In genomic region chr5:114957384-114957783, GRCh38 we compare ENCODE assay signal across 24 cellular contexts.
DNase-seq lines count a peak whose midpoint lies in the region; ATAC-seq, FAIRE-seq and TF ChIP-seq lines count a peak whose summit lies in the region.
"Had no signal": no experiment of that assay in that cellular context is flagged by ENCODE, and none has a peak within 500 bp of the region (broad histone marks: within the 10 kb centered on the region; RNA-seq: fewer than 3 reads in every experiment).

No MANE protein-coding gene starts in this region.

- no peaks in the 10 kb centered on the region for H3K79me2 ChIP-seq in GM12878 (ENCODE audit: control insufficient read depth, insufficient read depth, low read length)
- H3K79me2 ChIP-seq: parathyroid adenoma had no signal

- H3K36me3 Mint-ChIP-seq in activated CD4-positive, alpha-beta memory T cell treated with anti-CD3 and anti-CD28 coated beads for 36 hours: no peaks in the 10 kb centered on the region

- RAD21 ChIA-PET in GM12878 (lab: Charles Lee; ENCODE audit: unreplicated experiment): no interaction called here

- BruUV-seq in GM12878 (replicated peaks; lab: Mats Ljungman, UMichigan): no TSS peak

- no peak overlapping the region for H3K4me2 ChIP-seq in GM12878 (ENCODE audit: control insufficient read depth, insufficient read depth)

- peak; percentile 48 for DNase-seq in GM12878 (ENCODE audit: low read depth, low spot score)
- DNase-seq in COR-L47 (lab: John Stamatoyannopoulos, UW): no peak
- DNase-seq in activated CD4-positive, alpha-beta memory T cell treated with anti-CD3 and anti-CD28 coated beads for 36 hours: no peak
- no peak for DNase-seq in psoas muscle
- DNase-seq in GDM1 (lab: John Stamatoyannopoulos, UW): no peak
- DNase-seq: ACHN, Caco-2, H7, islet precursor cell, mucosa of descending colon, NCI-H1092, NCI-H2171 treated with DMSO at 0.1 percent for 48 hours, SIG-M5 had no signal

- SMC1A ChIA-PET in GM12878 (lab: Charles Lee; ENCODE audit: uncharacterized antibody, unreplicated experiment): no interaction called here

- no peaks in the 10 kb centered on the region for H3K27me3 Mint-ChIP-seq in activated CD4-positive, alpha-beta memory T cell treated with anti-CD3 and anti-CD28 coated beads for 36 hours
- H3K27me3 Mint-ChIP-seq: stimulated activated naive CD8-positive, alpha-beta T cell treated with anti-CD3 and anti-CD28 coated beads, Interleukin-15, Interleukin-2, amounts not matched to agents 100 ng/mL and 50 ng/mL, for 24 hours had no signal

- in situ Hi-C loops in GM12878 (cut with MboI): no loop called here

- H3K9me3 Mint-ChIP-seq in activated CD4-positive, alpha-beta memory T cell treated with anti-CD3 and anti-CD28 coated beads for 36 hours: no peaks in the 10 kb centered on the region
- H3K9me3 Mint-ChIP-seq: activated T-helper 1 cell treated with anti-CD3 and anti-CD28 coated beads, Interleukin-12 subunit alpha, Interleukin-12 subunit beta, Interleukin-2, Interleukin-4 antibody, amounts not matched to agents 30 ng/mL and 10 ng/mL and 1 ng/mL, durations not matched to agents 14 hours and 24 hours and 36 hours; stimulated activated naive CD8-positive, alpha-beta T cell treated with anti-CD3 and anti-CD28 coated beads, Interleukin-15, Interleukin-2, amounts not matched to agents 100 ng/mL and 50 ng/mL, for 24 hours had no signal

- TF ChIP-seq CTCF in GM12878 (IDR thresholded peaks at IDR 0.05 in 2 of 3, conservative IDR thresholded peaks at IDR 0.05 in 1 of 3; ENCODE audit: control insufficient read depth in 2 of 3, extremely low read depth in 1 of 3, insufficient read depth in 1 of 3, low read depth in 3 of 3, low read length in 3 of 3): no peak
- TF ChIP-seq CTCF in psoas muscle (IDR thresholded peaks at IDR 0.05): no peak

- 1% methylated on average over 7 of the region's 7 CpGs for WGBS in GM12878 (ENCODE audit: insufficient coverage, insufficient replicate concordance, low lambda C conversion rate, missing lambda C conversion rate)
- WGBS in psoas muscle, 3 donors: 73 to 83% (median 80%) methylated on average over 7 of the region's 7 CpGs

- H3K9me3 ChIP-seq in GM12878 (replicated peaks; ENCODE audit: control insufficient read depth, insufficient read depth, low read length): no peaks in the 10 kb centered on the region; the same call in 1 of the 3 replicates
- no peaks in the 10 kb centered on the region for H3K9me3 ChIP-seq in psoas muscle
- H3K9me3 ChIP-seq: Caco-2, mucosa of descending colon had no signal

- H3K27me3 ChIP-seq in GM12878 (replicated peaks in 1 of 2; ENCODE audit: control insufficient read depth in 2 of 2, insufficient read depth in 2 of 2, low read length in 1 of 2): no peaks in the 10 kb centered on the region
- H3K27me3 ChIP-seq in psoas muscle (ENCODE audit: insufficient read depth in 3 of 3, low read length in 2 of 3): no peaks in the 10 kb centered on the region

- CTCF ChIA-PET in GM12878 (lab: Yijun Ruan, JAX): no interaction called here
- CTCF ChIA-PET in activated CD4-positive, alpha-beta memory T cell treated with anti-CD3 and anti-CD28 coated beads for 36 hours (lab: Charles Lee): no interaction called here

- H3K9ac ChIP-seq in GM12878 (ENCODE audit: control insufficient read depth, insufficient read depth, low read length): no peak overlapping the region
- H3K9ac ChIP-seq: parathyroid adenoma had no signal

- no peak overlapping the region for H2AFZ ChIP-seq in GM12878 (ENCODE audit: control insufficient read depth, low read depth, low read length)
- H2AFZ ChIP-seq: parathyroid adenoma had no signal

- H3K4me1 Mint-ChIP-seq in activated CD4-positive, alpha-beta memory T cell treated with anti-CD3 and anti-CD28 coated beads for 36 hours (ENCODE audit: low read depth): no peaks in the 10 kb centered on the region

- H3K4me1 ChIP-seq in GM12878 (ENCODE audit: control insufficient read depth, insufficient read depth, low read length) (no peaks in the 10 kb centered on the region), psoas muscle (no peaks in the 10 kb centered on the region)
- H3K4me1 ChIP-seq: Caco-2, parathyroid adenoma had no signal

- H3K4me3 Mint-ChIP-seq in activated CD4-positive, alpha-beta memory T cell treated with anti-CD3 and anti-CD28 coated beads for 36 hours: no peak overlapping the region
- H3K4me3 Mint-ChIP-seq: activated T-helper 1 cell treated with anti-CD3 and anti-CD28 coated beads, Interleukin-12 subunit alpha, Interleukin-12 subunit beta, Interleukin-2, Interleukin-4 antibody, amounts not matched to agents 30 ng/mL and 10 ng/mL and 1 ng/mL, durations not matched to agents 14 hours and 24 hours and 36 hours; stimulated activated naive CD8-positive, alpha-beta T cell treated with anti-CD3 and anti-CD28 coated beads, Interleukin-15, Interleukin-2, amounts not matched to agents 100 ng/mL and 50 ng/mL, for 24 hours had no signal

- no peak overlapping the region for H3K27ac Mint-ChIP-seq in activated CD4-positive, alpha-beta memory T cell treated with anti-CD3 and anti-CD28 coated beads for 36 hours
- H3K27ac Mint-ChIP-seq: activated T-helper 1 cell treated with anti-CD3 and anti-CD28 coated beads, Interleukin-12 subunit alpha, Interleukin-12 subunit beta, Interleukin-2, Interleukin-4 antibody, amounts not matched to agents 30 ng/mL and 10 ng/mL and 1 ng/mL, durations not matched to agents 14 hours and 24 hours and 36 hours; stimulated activated naive CD8-positive, alpha-beta T cell treated with anti-CD3 and anti-CD28 coated beads, Interleukin-15, Interleukin-2, amounts not matched to agents 100 ng/mL and 50 ng/mL, for 24 hours had no signal

- H3K36me3 ChIP-seq in GM12878 (ENCODE audit: control insufficient read depth in 2 of 2, insufficient read depth in 2 of 2, low read length in 1 of 2): no peaks in the 10 kb centered on the region
- H3K36me3 ChIP-seq in psoas muscle (ENCODE audit: insufficient read depth in 1 of 2, low read depth in 1 of 2): no peaks in the 10 kb centered on the region

- H4K20me1 ChIP-seq in GM12878 (ENCODE audit: control insufficient read depth, insufficient read depth): no peaks in the 10 kb centered on the region

- H3K4me3 ChIP-seq in GM12878 (no peak overlapping the region), psoas muscle (no peak overlapping the region)
- H3K4me3 ChIP-seq: mucosa of descending colon, skin epidermis had no signal

- H3K27ac ChIP-seq in GM12878 (ENCODE audit: control insufficient read depth, insufficient read depth) (no peak overlapping the region), psoas muscle (no peak overlapping the region)
- H3K27ac ChIP-seq: epithelial cell of prostate, parathyroid adenoma, skin epidermis had no signal

- no peak for TF ChIP-seq RAD21 in GM12878 (IDR thresholded peaks at IDR 0.05; ENCODE audit: insufficient read depth, low read depth, low read length)

- TF ChIP-seq POLR2A in GM12878 (IDR thresholded peaks at IDR 0.05; ENCODE audit: low read depth, low read length): no peak

- intact Hi-C loops in GM12878 (cut with micrococcal nuclease; ENCODE audit: unreplicated experiment) (no loop called here), psoas muscle (cut with DNase I) (no loop called here)
- intact Hi-C loops in activated CD4-positive, alpha-beta memory T cell treated with anti-CD3 and anti-CD28 coated beads for 36 hours (cut with micrococcal nuclease): no loop called here

- ATAC-seq in GM18499 (IDR thresholded peaks at IDR 0.05; ENCODE audit: insufficient read depth, unreplicated experiment): peak; percentile 80
- peak; percentile 43 for ATAC-seq in GM19463 (IDR thresholded peaks at IDR 0.05; ENCODE audit: unreplicated experiment)
- ATAC-seq in HG03025 (IDR thresholded peaks at IDR 0.05; ENCODE audit: low FRiP score, unreplicated experiment): peak; percentile 79
- ATAC-seq in GM12878: peak; percentile 79
- ATAC-seq in psoas muscle: no peak
- ATAC-seq: mucosa of descending colon had no signal

- FAIRE-seq in GM12878 (lab: Jason Lieb, UNC): no peak
- FAIRE-seq: colon, G401.6, urothelium cell line had no signal

- POLR2A ChIA-PET in GM12878 (lab: Charles Lee): no interaction called here
- POLR2A ChIA-PET in activated CD4-positive, alpha-beta memory T cell treated with anti-CD3 and anti-CD28 coated beads for 36 hours (lab: Charles Lee): no interaction called here

- no peak for TF ChIP-seq EP300 in GM12878 (IDR thresholded peaks at IDR 0.05; ENCODE audit: borderline replicate concordance in 1 of 2, control insufficient read depth in 1 of 2, low read depth in 2 of 2, low read length in 2 of 2)

TF ChIP-seq in GM12878, 131 proteins besides CTCF, POLR2A, EP300 and RAD21 (continues in another document):
- TF ChIP-seq NKRF (conservative IDR thresholded peaks at IDR 0.05) (no peak), TCF12 (IDR thresholded peaks at IDR 0.05; ENCODE audit: low read depth, low read length) (0 out of 2 replicates have a peak, but pooled peaks have one; percentile 7), BHLHE40 (IDR thresholded peaks at IDR 0.05; ENCODE audit: borderline replicate concordance in 1 of 2, low read depth in 2 of 2, low read length in 1 of 2) (no peak), YY1 (IDR thresholded peaks at IDR 0.05; ENCODE audit: low read depth, low read length) (no peak), IKZF1 (conservative IDR thresholded peaks at IDR 0.05) (peak; percentile 52), IKZF2 (IDR thresholded peaks at IDR 0.05) (peak in 1 of 2 experiments; percentile 29; a peak in 2 of 4 replicates), TARDBP (IDR thresholded peaks at IDR 0.05; ENCODE audit: borderline replicate concordance) (no peak)

Comparison
In these comparisons a context has a peak if more than half of its experiments do, and no peak if none do; other contexts are left out.
1. ATAC-seq: peak in GM18499 (single experiment), GM19463 (single experiment), HG03025 (single experiment) and GM12878 (single experiment); none in psoas muscle (0 of 4).